Comparison of ENCODE assay signal across 8 cellular contexts in genomic region chr2:64654063-64654811, GRCh38. TPM values are rescaled to one million over a fixed set of nuclear protein-coding genes. Genes with fewer than 3 reads are reported as not detected.
DNase-seq lines count a peak whose midpoint lies in the region; ATAC-seq lines count a peak whose summit lies in the region.

No MANE protein-coding gene starts in this region.

- H3K36me3 Mint-ChIP-seq in central memory CD8-positive, alpha-beta T cell (ENCODE audit: insufficient read depth): peaks cover 7% of the 10 kb centered on the region

- H3K4me3 Mint-ChIP-seq in central memory CD8-positive, alpha-beta T cell: peak overlapping the region; percentile 84

- H3K27ac Mint-ChIP-seq in central memory CD8-positive, alpha-beta T cell (ENCODE audit: low read depth): peak overlapping the region; percentile 84

- no peaks in the 10 kb centered on the region for H3K27me3 Mint-ChIP-seq in central memory CD8-positive, alpha-beta T cell

- H3K4me1 Mint-ChIP-seq in central memory CD8-positive, alpha-beta T cell: peaks cover 32% of the 10 kb centered on the region

- ATAC-seq in HG02981 (IDR thresholded peaks at IDR 0.05; ENCODE audit: unreplicated experiment) (peak; percentile 38), left lobe of liver (peak; percentile 41)
- peak; percentile 60 for ATAC-seq in central memory CD8-positive, alpha-beta T cell (replicated peaks; ENCODE audit: extremely low read depth, poor library complexity, severe bottlenecking)

- no peaks in the 10 kb centered on the region for H3K9me3 Mint-ChIP-seq in central memory CD8-positive, alpha-beta T cell

- DNase-seq in activated T-cell treated with anti-CD3 and anti-CD28 coated beads for 1 hour (ENCODE audit: low read depth): peak; percentile 46
- DNase-seq in activated T-cell treated with anti-CD3 and anti-CD28 coated beads, Interleukin-2, amount 50 U/mL, for 1 hour: no peak
- peak; percentile 88 for DNase-seq in NCI-H2227 (lab: John Stamatoyannopoulos, UW; ENCODE audit: unreplicated experiment)
- peak; percentile 24 for DNase-seq in activated CD4-positive, CD25-positive, alpha-beta regulatory T cell treated with anti-CD3 and anti-CD28 coated beads, Interleukin-2, amount 50 U/mL, for 16 hours (ENCODE audit: low read depth, low spot score)
- peak; percentile 50 to 61 for DNase-seq in central memory CD8-positive, alpha-beta T cell (ENCODE audit: low spot score in 2 of 2)
- peak; percentile 79 for DNase-seq in left lobe of liver (ENCODE audit: low spot score)
- peak; percentile 31 to 47 (median 45) for DNase-seq in stimulated activated CD4-positive, alpha-beta T cell treated with anti-CD3 and anti-CD28 coated beads, TNF-alpha, amount 100 ng/mL, for 4 hours (ENCODE audit: low read depth in 3 of 3)

RNA-seq across cellular contexts. Expression of gene SERTAD2, which starts 0.5 kb away (rescaled TPM):
- 13.8 TPM for total RNA-seq in left lobe of liver
